ENCODE assay signal across 28 cellular contexts in genomic region chr2:171044416-171044815, GRCh38.
DNase-seq lines count a peak whose midpoint lies in the region; ATAC-seq and TF ChIP-seq lines count a peak whose summit lies in the region.
"Had no signal": no experiment of that assay in that cellular context is flagged by ENCODE, and none has a peak within 500 bp of the region (broad histone marks: within the 10 kb centered on the region; RNA-seq: fewer than 3 reads in every experiment).

No MANE protein-coding gene starts in this region.

- DNase-seq in activated CD8-positive, alpha-beta memory T cell treated with anti-CD3 and anti-CD28 coated beads, Interleukin-2, amount 10 ng/mL, durations not matched to agents 7 days and 5 days: no peak
- DNase-seq in activated CD8-positive, alpha-beta memory T cell treated with anti-CD3 and anti-CD28 coated beads, Interleukin-2, amount 50 U/mL, for 4 hours: no peak
- DNase-seq in CD8-positive, alpha-beta T cell: no peak
- no peak for DNase-seq in activated CD8-positive, alpha-beta T cell treated with anti-CD3 and anti-CD28 coated beads for 36 hours
- peak in 5 of 9 donors; percentile 1 to 27 (median 15) for DNase-seq in naive thymus-derived CD4-positive, alpha-beta T cell
- DNase-seq in SKM-1 treated with dmso at 0.1 percent for 144 hours (lab: John Stamatoyannopoulos, UW; ENCODE audit: unreplicated experiment) (no peak), thyroid gland (no peak)
- DNase-seq: cerebellar nuclear complex; foreskin fibroblast; heart left ventricle; left ventricle myocardium inferior; mesenchymal stem cell; NCI-H446 treated with DMSO at 0.1 percent for 48 hours; NCI-H774; Peyer's patch; posterior cingulate gyrus; SHP77 treated with DMSO at 0.1 percent for 48 hours; stimulated activated CD8-positive, alpha-beta memory T cell treated with anti-CD3 and anti-CD28 coated beads, Interleukin-4, amount 100 ng/mL, for 48 hours; T1000; transverse colon had no signal

- no peaks in the 10 kb centered on the region for H3K27me3 Mint-ChIP-seq in activated CD8-positive, alpha-beta memory T cell treated with anti-CD3 and anti-CD28 coated beads, Interleukin-2, amount 10 ng/mL, durations not matched to agents 7 days and 5 days
- H3K27me3 Mint-ChIP-seq in CD8-positive, alpha-beta T cell (ENCODE audit: low read depth): no peaks in the 10 kb centered on the region
- no peaks in the 10 kb centered on the region for H3K27me3 Mint-ChIP-seq in activated CD8-positive, alpha-beta T cell treated with anti-CD3 and anti-CD28 coated beads for 36 hours
- H3K27me3 Mint-ChIP-seq in naive thymus-derived CD4-positive, alpha-beta T cell: no peaks in the 10 kb centered on the region
- H3K27me3 Mint-ChIP-seq: IgD-negative memory B cell had no signal

- POLR2A ChIA-PET in CD8-positive, alpha-beta T cell (lab: Charles Lee): no interaction called here
- POLR2A ChIA-PET in activated CD8-positive, alpha-beta T cell treated with anti-CD3 and anti-CD28 coated beads for 36 hours (lab: Charles Lee): no interaction called here
- POLR2A ChIA-PET in naive thymus-derived CD4-positive, alpha-beta T cell (lab: Charles Lee): interaction anchor here (0.6 to 1.6 kb wide), 2 partner anchors 34 to 43 kb away, joined by 4 to 7 read pairs; no protein-coding TSS in a partner anchor

- H3K4me3 ChIP-seq in CD8-positive, alpha-beta T cell (ENCODE audit: low read depth, low read length): no peak overlapping the region
- H3K4me3 ChIP-seq in naive thymus-derived CD4-positive, alpha-beta T cell (ENCODE audit: low read length): no peak overlapping the region
- H3K4me3 ChIP-seq in thyroid gland (replicated peaks in 1 of 3): no peak overlapping the region
- H3K4me3 ChIP-seq: A549, GM23338, heart left ventricle, left ventricle myocardium inferior, Peyer's patch, right atrium auricular region, smooth muscle cell, transverse colon had no signal

- CTCF ChIA-PET in activated CD8-positive, alpha-beta memory T cell treated with anti-CD3 and anti-CD28 coated beads, Interleukin-2, amount 10 ng/mL, durations not matched to agents 7 days and 5 days (lab: Charles Lee): no interaction called here
- CTCF ChIA-PET in CD8-positive, alpha-beta T cell (lab: Charles Lee): interaction anchor here (1.3 kb wide), 1 partner anchor 115 kb away, joined by 3 read pairs; the partner anchor contains the start of gene GORASP2
- CTCF ChIA-PET in activated CD8-positive, alpha-beta T cell treated with anti-CD3 and anti-CD28 coated beads for 36 hours (lab: Charles Lee): no interaction called here
- CTCF ChIA-PET in naive thymus-derived CD4-positive, alpha-beta T cell (lab: Charles Lee): no interaction called here

- peaks cover 52% of the 10 kb centered on the region for H3K36me3 Mint-ChIP-seq in activated CD8-positive, alpha-beta memory T cell treated with anti-CD3 and anti-CD28 coated beads, Interleukin-2, amount 10 ng/mL, durations not matched to agents 7 days and 5 days
- H3K36me3 Mint-ChIP-seq in CD8-positive, alpha-beta T cell: peaks cover 67% of the 10 kb centered on the region
- peaks cover 50% of the 10 kb centered on the region for H3K36me3 Mint-ChIP-seq in activated CD8-positive, alpha-beta T cell treated with anti-CD3 and anti-CD28 coated beads for 36 hours (ENCODE audit: low read depth)
- peaks cover 29 to 65% (median 53%) of the 10 kb centered on the region in 5 donors for H3K36me3 Mint-ChIP-seq in naive thymus-derived CD4-positive, alpha-beta T cell

- H3K27ac ChIP-seq in CD8-positive, alpha-beta T cell (ENCODE audit: low read depth, low read length): no peak overlapping the region
- peak overlapping the region; percentile 4 for H3K27ac ChIP-seq in naive thymus-derived CD4-positive, alpha-beta T cell (ENCODE audit: low read depth, low read length)
- H3K27ac ChIP-seq in thyroid gland: no peak overlapping the region
- H3K27ac ChIP-seq: A549, heart left ventricle, left ventricle myocardium inferior, right atrium auricular region, transverse colon, VCaP had no signal

- peak overlapping the region; percentile 55 for H3K27ac Mint-ChIP-seq in activated CD8-positive, alpha-beta memory T cell treated with anti-CD3 and anti-CD28 coated beads, Interleukin-2, amount 10 ng/mL, durations not matched to agents 7 days and 5 days
- peak overlapping the region; percentile 78 for H3K27ac Mint-ChIP-seq in CD8-positive, alpha-beta T cell
- peak overlapping the region; percentile 27 for H3K27ac Mint-ChIP-seq in activated CD8-positive, alpha-beta T cell treated with anti-CD3 and anti-CD28 coated beads for 36 hours
- H3K27ac Mint-ChIP-seq in naive thymus-derived CD4-positive, alpha-beta T cell: peak overlapping the region; percentile 51 to 97 (median 85)
- H3K27ac Mint-ChIP-seq: GM23338 had no signal

- H3K36me3 ChIP-seq in CD8-positive, alpha-beta T cell (ENCODE audit: insufficient read depth, low read length): peaks cover 14% of the 10 kb centered on the region
- H3K36me3 ChIP-seq in naive thymus-derived CD4-positive, alpha-beta T cell (ENCODE audit: control insufficient read depth in 2 of 3, insufficient read depth in 3 of 3, low read length in 3 of 3): peaks cover 0 to 21% (median 7%) of the 10 kb centered on the region in 3 experiments
- H3K36me3 ChIP-seq in thyroid gland: peaks cover 0 to 18% of the 10 kb centered on the region in 2 donors

- ATAC-seq in activated CD8-positive, alpha-beta memory T cell treated with anti-CD3 and anti-CD28 coated beads, Interleukin-2, amount 10 ng/mL, durations not matched to agents 7 days and 5 days: peak; percentile 51
- ATAC-seq in CD8-positive, alpha-beta T cell: no peak
- ATAC-seq in activated CD8-positive, alpha-beta T cell treated with anti-CD3 and anti-CD28 coated beads for 36 hours: peak; percentile 30
- ATAC-seq in naive thymus-derived CD4-positive, alpha-beta T cell: peak; percentile 37
- no peak for ATAC-seq in HG02938 (IDR thresholded peaks at IDR 0.05; ENCODE audit: unreplicated experiment)
- ATAC-seq: A549, esophagus mucosa, GM23338, heart left ventricle had no signal

- H3K4me3 Mint-ChIP-seq in activated CD8-positive, alpha-beta memory T cell treated with anti-CD3 and anti-CD28 coated beads, Interleukin-2, amount 10 ng/mL, durations not matched to agents 7 days and 5 days: no peak overlapping the region
- no peak overlapping the region for H3K4me3 Mint-ChIP-seq in CD8-positive, alpha-beta T cell
- no peak overlapping the region for H3K4me3 Mint-ChIP-seq in activated CD8-positive, alpha-beta T cell treated with anti-CD3 and anti-CD28 coated beads for 36 hours
- H3K4me3 Mint-ChIP-seq in naive thymus-derived CD4-positive, alpha-beta T cell: peak overlapping the region in 4 of 10 donors; percentile 5 to 31 (median 10)
- H3K4me3 Mint-ChIP-seq: GM23338, IgD-negative memory B cell had no signal

- H3K4me1 Mint-ChIP-seq in activated CD8-positive, alpha-beta memory T cell treated with anti-CD3 and anti-CD28 coated beads, Interleukin-2, amount 10 ng/mL, durations not matched to agents 7 days and 5 days: peaks cover 25% of the 10 kb centered on the region
- peaks cover 32% of the 10 kb centered on the region for H3K4me1 Mint-ChIP-seq in CD8-positive, alpha-beta T cell (ENCODE audit: low read depth)
- peaks cover 27% of the 10 kb centered on the region for H3K4me1 Mint-ChIP-seq in activated CD8-positive, alpha-beta T cell treated with anti-CD3 and anti-CD28 coated beads for 36 hours (ENCODE audit: low read depth)
- H3K4me1 Mint-ChIP-seq in naive thymus-derived CD4-positive, alpha-beta T cell: peaks cover 23 to 52% (median 39%) of the 10 kb centered on the region in 7 donors

- intact Hi-C loops in CD8-positive, alpha-beta T cell (cut with DNase I, micrococcal nuclease): loop anchor here in 1 of 2 experiments (5.0 kb wide), 1 partner anchor 43 kb away; no protein-coding TSS in a partner anchor
- intact Hi-C loops in activated CD8-positive, alpha-beta T cell treated with anti-CD3 and anti-CD28 coated beads for 36 hours (cut with micrococcal nuclease): no loop called here
- intact Hi-C loops in naive thymus-derived CD4-positive, alpha-beta T cell (cut with micrococcal nuclease): loop anchor here in 1 of 2 donors (1.0 to 2.0 kb wide), 2 partner anchors 14 to 115 kb away; no protein-coding TSS in a partner anchor
- intact Hi-C loops in thyroid gland (cut with DNase I): no loop called here

- peaks cover 24% of the 10 kb centered on the region for H3K4me1 ChIP-seq in CD8-positive, alpha-beta T cell (ENCODE audit: insufficient read depth, low read length)
- peaks cover 6 to 30% of the 10 kb centered on the region in 2 donors for H3K4me1 ChIP-seq in naive thymus-derived CD4-positive, alpha-beta T cell (ENCODE audit: control insufficient read depth in 2 of 2, insufficient read depth in 2 of 2, low read length in 2 of 2)
- H3K4me1 ChIP-seq in thyroid gland: no peaks in the 10 kb centered on the region
- H3K4me1 ChIP-seq: A549, heart left ventricle, left ventricle myocardium inferior, Peyer's patch, right atrium auricular region, transverse colon had no signal

- TF ChIP-seq POLR2A in thyroid gland (IDR thresholded peaks at IDR 0.05): no peak

- no peaks in the 10 kb centered on the region for H3K9me3 Mint-ChIP-seq in activated CD8-positive, alpha-beta memory T cell treated with anti-CD3 and anti-CD28 coated beads, Interleukin-2, amount 10 ng/mL, durations not matched to agents 7 days and 5 days (ENCODE audit: low read depth)
- no peaks in the 10 kb centered on the region for H3K9me3 Mint-ChIP-seq in CD8-positive, alpha-beta T cell
- no peaks in the 10 kb centered on the region for H3K9me3 Mint-ChIP-seq in activated CD8-positive, alpha-beta T cell treated with anti-CD3 and anti-CD28 coated beads for 36 hours
- H3K9me3 Mint-ChIP-seq in naive thymus-derived CD4-positive, alpha-beta T cell: peaks cover 0 to 19% (median 3%) of the 10 kb centered on the region in 11 donors
- H3K9me3 Mint-ChIP-seq: GM23338, IgD-negative memory B cell had no signal

- TF ChIP-seq CTCF in CD8-positive, alpha-beta T cell (IDR thresholded peaks at IDR 0.05): no peak
- no peak for TF ChIP-seq CTCF in activated CD8-positive, alpha-beta T cell treated with anti-CD3 and anti-CD28 coated beads for 36 hours (IDR thresholded peaks at IDR 0.05)
- TF ChIP-seq CTCF in thyroid gland (IDR thresholded peaks at IDR 0.05): no peak

- H3K27me3 ChIP-seq in CD8-positive, alpha-beta T cell (ENCODE audit: insufficient read depth, low read length): no peaks in the 10 kb centered on the region
- no peaks in the 10 kb centered on the region for H3K27me3 ChIP-seq in naive thymus-derived CD4-positive, alpha-beta T cell (ENCODE audit: control insufficient read depth in 2 of 2, insufficient read depth in 2 of 2, low read length in 2 of 2)
- no peaks in the 10 kb centered on the region for H3K27me3 ChIP-seq in thyroid gland
- H3K27me3 ChIP-seq: heart left ventricle, Peyer's patch, right atrium auricular region, transverse colon had no signal

- H3K9me3 ChIP-seq in CD8-positive, alpha-beta T cell (ENCODE audit: low read length): no peaks in the 10 kb centered on the region
- no peaks in the 10 kb centered on the region for H3K9me3 ChIP-seq in naive thymus-derived CD4-positive, alpha-beta T cell (ENCODE audit: control insufficient read depth in 2 of 3, low read length in 3 of 3)
- no peaks in the 10 kb centered on the region for H3K9me3 ChIP-seq in thyroid gland
- H3K9me3 ChIP-seq: A549, heart left ventricle, left ventricle myocardium inferior, Peyer's patch, right atrium auricular region, transverse colon had no signal

- 64 to 71% methylated on average over 6 of the region's 6 CpGs for WGBS in thyroid gland, 2 donors

Comparison
In these comparisons a context has a peak if more than half of its experiments do, and no peak if none do; other contexts are left out.
1. ATAC-seq: peak in activated CD8-positive, alpha-beta memory T cell treated with anti-CD3 and anti-CD28 coated beads, Interleukin-2, amount 10 ng/mL, durations not matched to agents 7 days and 5 days (single experiment), activated CD8-positive, alpha-beta T cell treated with anti-CD3 and anti-CD28 coated beads for 36 hours (single experiment) and naive thymus-derived CD4-positive, alpha-beta T cell (single experiment); none in CD8-positive, alpha-beta T cell (single experiment) and HG02938 (single experiment).
2. DNase-seq: peak in naive thymus-derived CD4-positive, alpha-beta T cell (5 of 9); none in activated CD8-positive, alpha-beta memory T cell treated with anti-CD3 and anti-CD28 coated beads, Interleukin-2, amount 10 ng/mL, durations not matched to agents 7 days and 5 days (single experiment), activated CD8-positive, alpha-beta memory T cell treated with anti-CD3 and anti-CD28 coated beads, Interleukin-2, amount 50 U/mL, for 4 hours (single experiment), CD8-positive, alpha-beta T cell (0 of 7), activated CD8-positive, alpha-beta T cell treated with anti-CD3 and anti-CD28 coated beads for 36 hours (single experiment), SKM-1 treated with dmso at 0.1 percent for 144 hours (single experiment) and thyroid gland (0 of 2).
3. H3K27ac Mint-ChIP-seq: peak in every context shown above with its lines; median percentile 85 in naive thymus-derived CD4-positive, alpha-beta T cell; 78 in CD8-positive, alpha-beta T cell; 55 in activated CD8-positive, alpha-beta memory T cell treated with anti-CD3 and anti-CD28 coated beads, Interleukin-2, amount 10 ng/mL, durations not matched to agents 7 days and 5 days; 27 in activated CD8-positive, alpha-beta T cell treated with anti-CD3 and anti-CD28 coated beads for 36 hours.